ENCODE assay signal across 14 cellular contexts in the genomic region with DNA sequence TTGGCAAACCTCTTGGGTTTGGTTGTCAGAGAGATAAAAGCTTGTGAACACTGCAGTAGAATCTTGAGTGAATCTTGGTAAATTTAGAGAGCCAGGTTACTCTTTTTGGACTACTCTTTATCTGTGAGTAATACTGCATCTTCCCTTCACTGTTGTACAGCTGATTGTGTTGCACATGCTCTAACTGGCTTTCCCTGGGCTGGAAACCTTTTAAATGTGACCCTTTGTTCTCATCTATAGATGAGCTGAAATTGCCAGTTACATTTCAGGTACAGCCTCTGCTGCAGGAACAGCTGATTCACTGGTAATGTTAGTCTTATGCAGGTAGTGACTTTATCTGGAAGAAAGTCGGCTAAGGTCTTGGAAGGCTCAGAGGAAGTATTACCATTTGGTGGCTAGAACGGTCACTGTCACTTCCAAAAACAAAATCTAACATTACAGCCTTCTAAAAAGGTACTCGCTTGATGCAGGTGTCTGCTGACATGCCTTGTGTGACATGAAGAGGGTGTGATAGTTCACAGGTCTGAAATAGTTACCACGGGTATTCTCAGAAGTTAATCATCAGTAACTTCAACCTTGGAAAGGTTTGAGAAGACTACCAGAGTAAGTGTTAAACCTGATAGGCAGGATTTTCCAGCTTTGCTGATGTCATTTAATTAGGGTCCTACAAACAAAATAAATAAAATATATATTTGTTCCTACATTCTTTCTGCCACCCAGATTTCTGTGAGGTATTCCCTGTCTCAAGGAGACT.
"Had no signal": no experiment of that assay in that cellular context is flagged by ENCODE, and none has a peak within 500 bp of the region (broad histone marks: within the 10 kb centered on the region; RNA-seq: fewer than 3 reads in every experiment).

No MANE protein-coding gene starts in this region.

- ATAC-seq: activated T-cell treated with anti-CD3 and anti-CD28 coated beads, Interleukin-2, amount 50 U/mL, for 72 hours; heart right ventricle; lower lobe of right lung; naive thymus-derived CD8-positive, alpha-beta T cell had no signal

- H3K4me1 ChIP-seq: ascending aorta, esophagus muscularis mucosa, heart right ventricle, lower lobe of right lung, parathyroid adenoma had no signal

- H3K4me3 Mint-ChIP-seq: activated naive CD4-positive, alpha-beta T cell treated with anti-CD3 and anti-CD28 coated beads, Interleukin-2, amount 50 U/mL, for 24 hours; activated T-cell treated with anti-CD3 and anti-CD28 coated beads, Interleukin-2, amount 50 U/mL, for 72 hours; immature natural killer cell; naive thymus-derived CD8-positive, alpha-beta T cell had no signal

- H3K27ac Mint-ChIP-seq: activated naive CD4-positive, alpha-beta T cell treated with anti-CD3 and anti-CD28 coated beads, Interleukin-2, amount 50 U/mL, for 24 hours; activated T-cell treated with anti-CD3 and anti-CD28 coated beads, Interleukin-2, amount 50 U/mL, for 72 hours; immature natural killer cell; naive thymus-derived CD8-positive, alpha-beta T cell had no signal

- H3K27me3 ChIP-seq: ascending aorta, esophagus muscularis mucosa, heart right ventricle, neutrophil had no signal

- H3K36me3 Mint-ChIP-seq: activated naive CD4-positive, alpha-beta T cell treated with anti-CD3 and anti-CD28 coated beads, Interleukin-2, amount 50 U/mL, for 24 hours; naive thymus-derived CD8-positive, alpha-beta T cell had no signal

- H3K4me1 Mint-ChIP-seq: activated naive CD4-positive, alpha-beta T cell treated with anti-CD3 and anti-CD28 coated beads, Interleukin-2, amount 50 U/mL, for 24 hours; immature natural killer cell; naive thymus-derived CD8-positive, alpha-beta T cell had no signal

- H3K27ac ChIP-seq: ascending aorta, coronary artery, esophagus muscularis mucosa, heart right ventricle, lower lobe of right lung, neutrophil, parathyroid adenoma had no signal

- H3K9me3 Mint-ChIP-seq: activated naive CD4-positive, alpha-beta T cell treated with anti-CD3 and anti-CD28 coated beads, Interleukin-2, amount 50 U/mL, for 24 hours had no signal

- DNase-seq: activated CD4-positive, alpha-beta T cell treated with anti-CD3 and anti-CD28 coated beads, Interleukin-2, amount 50 U/mL, for 4 hours; activated gamma-delta T cell; activated T-cell treated with anti-CD3 and anti-CD28 coated beads, Interleukin-2, amount 50 U/mL, for 72 hours; heart right ventricle; immature natural killer cell; lower lobe of right lung; naive thymus-derived CD8-positive, alpha-beta T cell; stimulated activated naive CD4-positive, alpha-beta T cell had no signal
